ENCODE assay signal across 20 cellular contexts in genomic region chr13:58843567-58843966, GRCh38.
"Had no signal": no experiment of that assay in that cellular context is flagged by ENCODE, and none has a peak within 500 bp of the region (broad histone marks: within the 10 kb centered on the region; RNA-seq: fewer than 3 reads in every experiment).

No MANE protein-coding gene starts in this region.

- H3K4me3 Mint-ChIP-seq: natural killer cell; T-helper 1 cell treated with Interleukin-12 subunit alpha and Interleukin-12 subunit beta and Interleukin-4 antibody, amounts not matched to agents 30 μg/mL and 1 μg/mL, for 36 hours had no signal

- DNase-seq: activated CD4-positive, alpha-beta T cell treated with anti-CD3 and anti-CD28 coated beads for 1 hour; activated CD8-positive, alpha-beta memory T cell treated with anti-CD3 and anti-CD28 coated beads for 24 hours; activated CD8-positive, alpha-beta memory T cell treated with anti-CD3 and anti-CD28 coated beads, Interleukin-2, amount 50 U/mL, for 48 hours; activated effector memory CD4-positive, alpha-beta T cell treated with Interleukin-2 at 50 U/mL for 16 hours; activated naive CD4-positive, alpha-beta T cell treated with anti-CD3 and anti-CD28 coated beads, Interleukin-2, amount 50 U/mL, for 16 hours; activated T-cell treated with anti-CD3 and anti-CD28 coated beads, Interleukin-2, amount 50 U/mL, for 48 hours; cortex of kidney; effector CD4-positive, alpha-beta T cell; heart left ventricle; natural killer cell; posterior cingulate gyrus; retina; stimulated activated CD4-positive, alpha-beta T cell treated with anti-CD3 and anti-CD28 coated beads, Interleukin-12 subunit alpha, Interleukin-12 subunit beta, amount 100 ng/mL, for 4 hours; stimulated activated CD4-positive, alpha-beta T cell treated with anti-CD3 and anti-CD28 coated beads, Interleukin-1b, Interleukin-23, amount 100 ng/mL, for 48 hours; stimulated activated naive CD4-positive, alpha-beta T cell treated with Interleukin-2 at 50 U/mL for 16 hours; thyroid gland had no signal

- H3K4me3 ChIP-seq: ascending aorta, gastroesophageal sphincter, heart left ventricle, thyroid gland had no signal

- H3K27me3 ChIP-seq: ascending aorta, gastroesophageal sphincter, heart left ventricle, thyroid gland had no signal

- H3K27ac ChIP-seq: ascending aorta, gastroesophageal sphincter, heart left ventricle, thyroid gland, VCaP had no signal

- H3K36me3 ChIP-seq: ascending aorta, gastroesophageal sphincter, heart left ventricle, thyroid gland had no signal

- H3K27ac Mint-ChIP-seq: natural killer cell; T-helper 1 cell treated with Interleukin-12 subunit alpha and Interleukin-12 subunit beta and Interleukin-4 antibody, amounts not matched to agents 30 μg/mL and 1 μg/mL, for 36 hours had no signal

- H3K4me1 Mint-ChIP-seq: natural killer cell had no signal

- H3K9me3 ChIP-seq: thyroid gland had no signal

- H3K4me1 ChIP-seq: ascending aorta, gastroesophageal sphincter, heart left ventricle, thyroid gland had no signal
